Comparison of ENCODE assay signal across 1 cellular context in genomic region chr22:32466496-32466895, GRCh38.
TF ChIP-seq lines count a peak whose summit lies in the region.

No MANE protein-coding gene starts in this region.

TF ChIP-seq in HEK293, 187 proteins besides CTCF, POLR2A, EP300 and RAD21 (continued from another document):
- TF ChIP-seq BCL6B (tag by site-specific recombination; IDR thresholded peaks at IDR 0.05) (no peak), KLF8 (tag by site-specific recombination; IDR thresholded peaks at IDR 0.05) (0 out of 2 replicates have a peak, but pooled peaks have one; percentile 31), ZNF629 (tag by site-specific recombination; IDR thresholded peaks at IDR 0.05) (no peak), ZNF24 (tag by site-specific recombination; IDR thresholded peaks at IDR 0.05) (no peak), ZNF449 (tag by site-specific recombination; IDR thresholded peaks at IDR 0.05) (no peak), ZNF501 (tag by site-specific recombination; IDR thresholded peaks at IDR 0.05) (no peak), ZNF600 (tag by site-specific recombination; IDR thresholded peaks at IDR 0.05) (no peak), ZNF707 (tag by site-specific recombination; IDR thresholded peaks at IDR 0.05) (no peak), ZNF114 (tag by site-specific recombination; IDR thresholded peaks at IDR 0.05) (no peak)
